15 cellular contexts compared by ENCODE assay signal in the genomic region with DNA sequence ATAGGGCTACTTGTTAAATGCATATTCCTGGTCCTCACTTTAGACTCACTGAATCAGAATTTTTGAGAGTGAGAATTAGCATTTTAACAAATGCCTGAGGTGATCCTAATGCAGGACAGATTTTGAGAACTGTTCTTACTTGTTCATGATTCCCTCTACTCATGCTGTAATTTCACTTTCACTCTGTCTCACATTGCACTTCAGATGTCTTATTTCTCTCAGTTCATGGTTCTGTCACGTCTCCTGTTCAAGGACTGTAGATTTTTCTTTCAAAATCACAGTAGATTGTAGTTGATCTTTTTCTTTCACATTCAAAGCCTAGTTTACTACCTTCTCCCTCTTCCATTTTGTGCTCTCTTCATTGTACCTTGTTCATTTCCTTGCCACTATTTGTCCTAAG.
A peak's percentile ranks its signal among the peaks of the same experiment; 100 is the strongest.
DNase-seq lines count a peak whose midpoint lies in the region; ATAC-seq and TF ChIP-seq lines count a peak whose summit lies in the region.
"Had no signal": no experiment of that assay in that cellular context is flagged by ENCODE, and none has a peak within 500 bp of the region (broad histone marks: within the 10 kb centered on the region; RNA-seq: fewer than 3 reads in every experiment).

No MANE protein-coding gene starts in this region.

- H3K27me3 Mint-ChIP-seq in activated naive CD8-positive, alpha-beta T cell treated with anti-CD3 and anti-CD28 coated beads, Interleukin-2, amount 50 U/mL, for 24 hours: peaks cover 3% of the 10 kb centered on the region

- DNase-seq in GM12864 (ENCODE audit: low read depth): peak; percentile 35
- no peak for DNase-seq in islet precursor cell
- no peak for DNase-seq in activated naive CD8-positive, alpha-beta T cell treated with anti-CD3 and anti-CD28 coated beads, Interleukin-2, amount 50 U/mL, for 24 hours
- DNase-seq in GDM1 (lab: John Stamatoyannopoulos, UW): no peak
- no peak for DNase-seq in HuH-7 (ENCODE audit: low spot score)
- DNase-seq: ACHN, activated T-cell treated with anti-CD3 and anti-CD28 coated beads for 4 hours, NCI-H69, small intestine, T-helper 17 cell had no signal

- no peak overlapping the region for H3K27ac Mint-ChIP-seq in activated naive CD8-positive, alpha-beta T cell treated with anti-CD3 and anti-CD28 coated beads, Interleukin-2, amount 50 U/mL, for 24 hours
- H3K27ac Mint-ChIP-seq: stimulated activated effector memory CD8-positive, alpha-beta T cell treated with anti-CD3 and anti-CD28 coated beads, Interleukin-12 subunit alpha, Interleukin-12 subunit beta, amount 100 ng/mL, for 72 hours; T-helper 17 cell had no signal

- no peaks in the 10 kb centered on the region for H3K9me3 Mint-ChIP-seq in activated naive CD8-positive, alpha-beta T cell treated with anti-CD3 and anti-CD28 coated beads, Interleukin-2, amount 50 U/mL, for 24 hours
- H3K9me3 Mint-ChIP-seq: central memory CD8-positive, alpha-beta T cell; stimulated activated effector memory CD8-positive, alpha-beta T cell treated with anti-CD3 and anti-CD28 coated beads, Interleukin-12 subunit alpha, Interleukin-12 subunit beta, amount 100 ng/mL, for 72 hours had no signal

- ATAC-seq in GM19397 (IDR thresholded peaks at IDR 0.05; ENCODE audit: unreplicated experiment) (peak; percentile 85), HG02870 (IDR thresholded peaks at IDR 0.05; ENCODE audit: unreplicated experiment) (peak; percentile 99), HG03575 (IDR thresholded peaks at IDR 0.05; ENCODE audit: extremely low read depth, insufficient number of reproducible peaks, low FRiP score, unreplicated experiment) (peak; percentile 99)
- ATAC-seq in activated naive CD8-positive, alpha-beta T cell treated with anti-CD3 and anti-CD28 coated beads, Interleukin-2, amount 50 U/mL, for 24 hours: no peak
- ATAC-seq: stimulated activated effector memory CD8-positive, alpha-beta T cell treated with anti-CD3 and anti-CD28 coated beads, Interleukin-12 subunit alpha, Interleukin-12 subunit beta, amount 100 ng/mL, for 72 hours; T-helper 17 cell had no signal

- no peak overlapping the region; the same call in 1 of the 2 replicates for H3K4me3 ChIP-seq in GM12864 (ENCODE audit: low read depth, low read length)

- no peaks in the 10 kb centered on the region for H3K36me3 Mint-ChIP-seq in activated naive CD8-positive, alpha-beta T cell treated with anti-CD3 and anti-CD28 coated beads, Interleukin-2, amount 50 U/mL, for 24 hours (ENCODE audit: low read depth)
- H3K36me3 Mint-ChIP-seq: stimulated activated effector memory CD8-positive, alpha-beta T cell treated with anti-CD3 and anti-CD28 coated beads, Interleukin-12 subunit alpha, Interleukin-12 subunit beta, amount 100 ng/mL, for 72 hours had no signal

- H3K4me3 Mint-ChIP-seq in activated naive CD8-positive, alpha-beta T cell treated with anti-CD3 and anti-CD28 coated beads, Interleukin-2, amount 50 U/mL, for 24 hours: no peak overlapping the region
- H3K4me3 Mint-ChIP-seq: central memory CD8-positive, alpha-beta T cell; stimulated activated effector memory CD8-positive, alpha-beta T cell treated with anti-CD3 and anti-CD28 coated beads, Interleukin-12 subunit alpha, Interleukin-12 subunit beta, amount 100 ng/mL, for 72 hours; T-helper 17 cell had no signal

- no peaks in the 10 kb centered on the region for H3K4me1 Mint-ChIP-seq in activated naive CD8-positive, alpha-beta T cell treated with anti-CD3 and anti-CD28 coated beads, Interleukin-2, amount 50 U/mL, for 24 hours
- H3K4me1 Mint-ChIP-seq: central memory CD8-positive, alpha-beta T cell had no signal

- TF ChIP-seq CTCF in GM12864 (IDR thresholded peaks at IDR 0.05; ENCODE audit: low read depth, low read length, missing control alignments): no peak
